8 cellular contexts compared by ENCODE assay signal in genomic region chr11:47946682-47947575, GRCh38. TPM values are rescaled to one million over a fixed set of nuclear protein-coding genes. Genes with fewer than 3 reads are reported as not detected.
DNase-seq lines count a peak whose midpoint lies in the region; ATAC-seq, FAIRE-seq and TF ChIP-seq lines count a peak whose summit lies in the region.

No MANE protein-coding gene starts in this region.

- H4K20me1 ChIP-seq in endothelial cell of umbilical vein (replicated peaks; ENCODE audit: control insufficient read depth, extremely low read depth, insufficient read depth, low read length) = no peaks in the 10 kb centered on the region

- H3K4me3 Mint-ChIP-seq in T-helper 1 cell treated with Interleukin-12 subunit alpha and Interleukin-12 subunit beta and Interleukin-4 antibody, amounts not matched to agents 30 μg/mL and 1 μg/mL, for 36 hours = peak overlapping the region; percentile 21
- peak overlapping the region in 1 of 10 donors; percentile 17 for H3K4me3 Mint-ChIP-seq in naive thymus-derived CD4-positive, alpha-beta T cell

- no peaks in the 10 kb centered on the region for H3K9me1 ChIP-seq in endothelial cell of umbilical vein (replicated peaks; ENCODE audit: control insufficient read depth, extremely low read depth, insufficient read depth, low read length)

- dilution Hi-C loops in endothelial cell of umbilical vein (cut with MboI; ENCODE audit: extremely low pct_ligation_motif_present, low sequenced_read_pairs) = no loop called here

- TF ChIP-seq CTCF in endothelial cell of umbilical vein (IDR thresholded peaks at IDR 0.05; ENCODE audit: extremely low read depth in 1 of 2, insufficient read depth in 1 of 2, low read depth in 1 of 2, low read length in 2 of 2) = no peak

- H3K27ac ChIP-seq in endothelial cell of umbilical vein (ENCODE audit: insufficient read depth, low read depth, low read length) = peak overlapping the region; percentile 60
- no peak overlapping the region for H3K27ac ChIP-seq in naive thymus-derived CD4-positive, alpha-beta T cell (ENCODE audit: low read depth, low read length)

- TF ChIP-seq POLR2A in endothelial cell of umbilical vein (IDR thresholded peaks at IDR 0.05; ENCODE audit: low read depth, low read length) = no peak

- peaks cover 38% of the 10 kb centered on the region for H3K4me1 Mint-ChIP-seq in T-helper 1 cell treated with Interleukin-12 subunit alpha and Interleukin-12 subunit beta and Interleukin-4 antibody, amounts not matched to agents 30 μg/mL and 1 μg/mL, for 36 hours (ENCODE audit: low read depth)
- H3K4me1 Mint-ChIP-seq in naive thymus-derived CD4-positive, alpha-beta T cell = peaks cover 20 to 48% (median 42%) of the 10 kb centered on the region in 7 donors

- H2AFZ ChIP-seq in endothelial cell of umbilical vein (ENCODE audit: low read depth, low read length) = peak overlapping the region; percentile 62

- no peaks in the 10 kb centered on the region for H3K9me3 ChIP-seq in endothelial cell of umbilical vein (replicated peaks; ENCODE audit: control insufficient read depth, insufficient read depth, low read length)
- H3K9me3 ChIP-seq in naive thymus-derived CD4-positive, alpha-beta T cell (ENCODE audit: control insufficient read depth in 2 of 3, low read length in 3 of 3) = no peaks in the 10 kb centered on the region

- no TSS peak for BruUV-seq in endothelial cell of umbilical vein (replicated peaks; lab: Mats Ljungman, UMichigan)

- H3K9me3 Mint-ChIP-seq in T-helper 1 cell treated with Interleukin-12 subunit alpha and Interleukin-12 subunit beta and Interleukin-4 antibody, amounts not matched to agents 30 μg/mL and 1 μg/mL, for 36 hours = no peaks in the 10 kb centered on the region
- H3K9me3 Mint-ChIP-seq in naive thymus-derived CD4-positive, alpha-beta T cell = peaks cover 0 to 2% (median 0%) of the 10 kb centered on the region in 11 donors

- intact Hi-C loops in endothelial cell of umbilical vein (cut with micrococcal nuclease) = loop anchor here (1.0 kb wide), 1 partner anchor 34 kb away; no protein-coding TSS in a partner anchor
- intact Hi-C loops in naive thymus-derived CD4-positive, alpha-beta T cell (cut with micrococcal nuclease) = no loop called here

- CTCF ChIA-PET in endothelial cell of umbilical vein (lab: Charles Lee) = interaction anchor here (0.8 to 2.4 kb wide), 8 partner anchors 9 to 170 kb away, joined by 3 to 7 read pairs (median 4); no protein-coding TSS in a partner anchor
- CTCF ChIA-PET in naive thymus-derived CD4-positive, alpha-beta T cell (lab: Charles Lee) = interaction anchor here (0.7 to 1.3 kb wide), 2 partner anchors 161 to 162 kb away, joined by 3 to 5 read pairs; no protein-coding TSS in a partner anchor

- H3K79me2 ChIP-seq in endothelial cell of umbilical vein (ENCODE audit: control insufficient read depth, insufficient read depth, low read length) = no peaks in the 10 kb centered on the region

- no peak overlapping the region for H3K4me3 ChIP-seq in endothelial cell of umbilical vein (replicated peaks in 1 of 3; ENCODE audit: insufficient read depth in 1 of 3, low read depth in 1 of 3, low read length in 3 of 3)
- no peak overlapping the region for H3K4me3 ChIP-seq in naive thymus-derived CD4-positive, alpha-beta T cell (ENCODE audit: low read length)

- peaks cover 10% of the 10 kb centered on the region for H3K4me1 ChIP-seq in endothelial cell of umbilical vein (ENCODE audit: control insufficient read depth, extremely low read depth, insufficient read depth, low read length)
- H3K4me1 ChIP-seq in naive thymus-derived CD4-positive, alpha-beta T cell (ENCODE audit: control insufficient read depth in 2 of 2, insufficient read depth in 2 of 2, low read length in 2 of 2) = peaks cover 4 to 23% of the 10 kb centered on the region in 2 donors

- H3K27me3 ChIP-seq in endothelial cell of umbilical vein (ENCODE audit: control insufficient read depth in 2 of 2, insufficient read depth in 2 of 2, low read length in 2 of 2) = no peaks in the 10 kb centered on the region
- H3K27me3 ChIP-seq in naive thymus-derived CD4-positive, alpha-beta T cell (ENCODE audit: control insufficient read depth in 2 of 2, insufficient read depth in 2 of 2, low read length in 2 of 2) = no peaks in the 10 kb centered on the region

- peak; percentile 36 for DNase-seq in activated naive CD4-positive, alpha-beta T cell treated with Interleukin-2 at 50 U/mL for 16 hours
- no peak for DNase-seq in activated naive CD4-positive, alpha-beta T cell (lab: John Stamatoyannopoulos, UW)
- DNase-seq in endothelial cell of umbilical vein (ENCODE audit: low read depth, low spot score) (peak; percentile 88), NCI-H2081 (lab: John Stamatoyannopoulos, UW) (no peak), NCI-H187 (lab: John Stamatoyannopoulos, UW) (no peak), DMS114 treated with DMSO at 0.1 percent for 48 hours (lab: John Stamatoyannopoulos, UW; ENCODE audit: unreplicated experiment) (no peak)
- peak in 2 of 9 donors; percentile 11 to 44 for DNase-seq in naive thymus-derived CD4-positive, alpha-beta T cell

- no peaks in the 10 kb centered on the region for H3K36me3 ChIP-seq in endothelial cell of umbilical vein (ENCODE audit: control insufficient read depth in 2 of 2, extremely low read depth in 1 of 2, insufficient read depth in 2 of 2, low read length in 2 of 2)
- H3K36me3 ChIP-seq in naive thymus-derived CD4-positive, alpha-beta T cell (ENCODE audit: control insufficient read depth in 2 of 3, insufficient read depth in 3 of 3, low read length in 3 of 3) = no peaks in the 10 kb centered on the region

- H3K27ac Mint-ChIP-seq in T-helper 1 cell treated with Interleukin-12 subunit alpha and Interleukin-12 subunit beta and Interleukin-4 antibody, amounts not matched to agents 30 μg/mL and 1 μg/mL, for 36 hours = peak overlapping the region; percentile 57
- peak overlapping the region in 8 of 9 donors; percentile 3 to 74 (median 50) for H3K27ac Mint-ChIP-seq in naive thymus-derived CD4-positive, alpha-beta T cell

- no peaks in the 10 kb centered on the region for H3K27me3 Mint-ChIP-seq in T-helper 1 cell treated with Interleukin-12 subunit alpha and Interleukin-12 subunit beta and Interleukin-4 antibody, amounts not matched to agents 30 μg/mL and 1 μg/mL, for 36 hours (ENCODE audit: low read depth)
- H3K27me3 Mint-ChIP-seq in naive thymus-derived CD4-positive, alpha-beta T cell = no peaks in the 10 kb centered on the region

- peaks cover 3% of the 10 kb centered on the region for H3K36me3 Mint-ChIP-seq in T-helper 1 cell treated with Interleukin-12 subunit alpha and Interleukin-12 subunit beta and Interleukin-4 antibody, amounts not matched to agents 30 μg/mL and 1 μg/mL, for 36 hours (ENCODE audit: low read depth)
- peaks cover 0 to 5% (median 0%) of the 10 kb centered on the region in 5 donors for H3K36me3 Mint-ChIP-seq in naive thymus-derived CD4-positive, alpha-beta T cell

- peak; percentile 97 for FAIRE-seq in endothelial cell of umbilical vein (lab: Jason Lieb, UNC)

- H3K4me2 ChIP-seq in endothelial cell of umbilical vein (ENCODE audit: insufficient read depth, low read length) = peak overlapping the region; percentile 44

- POLR2A ChIA-PET in endothelial cell of umbilical vein (lab: Charles Lee) = no interaction called here
- POLR2A ChIA-PET in naive thymus-derived CD4-positive, alpha-beta T cell (lab: Charles Lee) = interaction anchor here (0.6 to 1.6 kb wide), 2 partner anchors 10 to 327 kb away, joined by 3 read pairs; no protein-coding TSS in a partner anchor

- ATAC-seq in naive thymus-derived CD4-positive, alpha-beta T cell = peak; percentile 67

- peak overlapping the region; percentile 0 for H3K9ac ChIP-seq in endothelial cell of umbilical vein (replicated peaks; ENCODE audit: extremely low read depth, insufficient read depth, low read length)

TF ChIP-seq in endothelial cell of umbilical vein, 7 proteins besides CTCF, POLR2A, EP300 and RAD21:
- no peak for TF ChIP-seq GATA2 (IDR thresholded peaks at IDR 0.05; ENCODE audit: insufficient read depth, insufficient read length, low read depth, low read length)
- TF ChIP-seq MAX (IDR thresholded peaks at IDR 0.05; ENCODE audit: insufficient read depth, insufficient read length) = no peak
- peak; percentile 64 for TF ChIP-seq POLR2AphosphoS5 (IDR thresholded peaks at IDR 0.05; ENCODE audit: insufficient read depth, low read depth, low read length)
- TF ChIP-seq EZH2 (IDR thresholded peaks at IDR 0.05; ENCODE audit: borderline replicate concordance, low read depth, low read length, severe bottlenecking) = no peak
- TF ChIP-seq FOS (IDR thresholded peaks at IDR 0.05; ENCODE audit: borderline replicate concordance, insufficient read depth, low read length) = peak; percentile 98
- peak; percentile 88 for TF ChIP-seq JUN (IDR thresholded peaks at IDR 0.05; ENCODE audit: borderline replicate concordance, insufficient read depth, insufficient read length, low read depth)
- no peak for TF ChIP-seq MYC (IDR thresholded peaks at IDR 0.05; ENCODE audit: low read depth, low read length)

RNA-seq across cellular contexts. Expression of gene PTPRJ, which starts 33.4 kb away (rescaled TPM):
- total RNA-seq in endothelial cell of umbilical vein = 7.7 and 8.8 TPM in 2 replicates
- 2.3 and 3.1 TPM in 2 replicates for polyA plus RNA-seq in endothelial cell of umbilical vein
- polyA plus RNA-seq in endothelial cell of umbilical vein (2011; cell fraction: cytosol; rRNA removed) = 3.2 and 3.4 TPM in 2 replicates
- polyA plus RNA-seq in endothelial cell of umbilical vein (2011; cell fraction: nucleus; rRNA removed) = 5.8 and 6.2 TPM in 2 replicates
- polyA plus RNA-seq in endothelial cell of umbilical vein (2012) = 8.9 and 9.5 TPM in 2 replicates
- polyA minus RNA-seq in endothelial cell of umbilical vein = 7.1 and 10.1 TPM in 2 replicates
- 14.0 TPM for polyA minus RNA-seq in endothelial cell of umbilical vein (2011; cell fraction: cytosol; rRNA and poly(A)+ RNA removed)
- 5.7 and 6.3 TPM in 2 replicates for polyA minus RNA-seq in endothelial cell of umbilical vein (2011; cell fraction: nucleus; rRNA and poly(A)+ RNA removed)
- 10 to 100 TPM; 31.8 to 82.3 (median 53.9) TPM for total RNA-seq in naive thymus-derived CD4-positive, alpha-beta T cell
- 10 to 100 TPM in 1 of 2 donors, 1 to 10 TPM in 1; 7.0 to 11.8 TPM for polyA plus RNA-seq in naive thymus-derived CD4-positive, alpha-beta T cell

Comparison
In these comparisons a context has a peak if more than half of its experiments do, and no peak if none do; other contexts are left out.
1. DNase-seq: peak in activated naive CD4-positive, alpha-beta T cell treated with Interleukin-2 at 50 U/mL for 16 hours (single experiment) and endothelial cell of umbilical vein (single experiment); none in activated naive CD4-positive, alpha-beta T cell (0 of 4), NCI-H2081 (0 of 2), NCI-H187 (0 of 2) and DMS114 treated with DMSO at 0.1 percent for 48 hours (single experiment).